In genomic region chr14:102408729-102409128, GRCh38 we compare ENCODE assay signal across 14 cellular contexts. TPM values are rescaled to one million over a fixed set of nuclear protein-coding genes. Genes with fewer than 3 reads are reported as not detected.
DNase-seq lines count a peak whose midpoint lies in the region; ATAC-seq, FAIRE-seq and TF ChIP-seq lines count a peak whose summit lies in the region.
"Had no signal": no experiment of that assay in that cellular context is flagged by ENCODE, and none has a peak within 500 bp of the region (broad histone marks: within the 10 kb centered on the region; RNA-seq: fewer than 3 reads in every experiment).

No MANE protein-coding gene starts in this region.

- H3K79me2 ChIP-seq in DND-41 (ENCODE audit: insufficient read depth, low read length), result no peaks in the 10 kb centered on the region
- no peaks in the 10 kb centered on the region for H3K79me2 ChIP-seq in osteoblast (ENCODE audit: insufficient read depth, low read length)

- H3K27ac ChIP-seq in DND-41 (ENCODE audit: low read length) (no peak overlapping the region), osteoblast (ENCODE audit: low read depth, low read length) (no peak overlapping the region)

- H3K4me1 ChIP-seq in DND-41 (ENCODE audit: insufficient read depth, low read length), result no peaks in the 10 kb centered on the region
- H3K4me1 ChIP-seq in osteoblast (ENCODE audit: insufficient read depth, low read length), result no peaks in the 10 kb centered on the region

- no peak overlapping the region for H3K9ac ChIP-seq in DND-41 (ENCODE audit: low read depth, low read length)

- H3K36me3 ChIP-seq in DND-41 (ENCODE audit: insufficient read depth, low read length), result no peaks in the 10 kb centered on the region
- H3K36me3 ChIP-seq in osteoblast (ENCODE audit: insufficient read depth, low read length), result peaks cover 13% of the 10 kb centered on the region

- peak; percentile 70 for ATAC-seq in DND-41 (ENCODE audit: insufficient read depth, low read depth)

- H4K20me1 ChIP-seq in DND-41 (ENCODE audit: insufficient read depth, low read length) (no peaks in the 10 kb centered on the region), osteoblast (ENCODE audit: insufficient read depth, low read length) (no peaks in the 10 kb centered on the region)

- H3K4me3 ChIP-seq in DND-41 (ENCODE audit: low read depth in 1 of 2, low read length in 2 of 2), result no peak overlapping the region
- H3K4me3 ChIP-seq in osteoblast (ENCODE audit: insufficient read depth, low read length), result no peak overlapping the region

- peak; percentile 25 for DNase-seq in DND-41
- peak; percentile 36 for DNase-seq in NCI-H2029 (lab: John Stamatoyannopoulos, UW)
- peak; percentile 5 for DNase-seq in fibroblast of peridontal ligament (ENCODE audit: extremely low read depth)
- DNase-seq in osteoblast (ENCODE audit: insufficient read length, low spot score, missing footprints), result peak; percentile 59
- no peak for DNase-seq in dermis blood vessel endothelial cell
- no peak for DNase-seq in RCC 7860 (ENCODE audit: low spot score)
- no peak for DNase-seq in D341Med (ENCODE audit: low spot score)
- no peak for DNase-seq in NCI-H1105 (lab: John Stamatoyannopoulos, UW)
- DNase-seq: activated CD4-positive, alpha-beta T cell treated with anti-CD3 and anti-CD28 coated beads, Interleukin-2, amount 50 U/mL, for 1 hour; anterior cingulate cortex; KG1; NCI-H1694; NCI-H748 treated with DMSO at 0.1 percent for 48 hours; occipital lobe had no signal

- no peak overlapping the region for H2AFZ ChIP-seq in DND-41 (ENCODE audit: low read depth, low read length)
- no peak overlapping the region for H2AFZ ChIP-seq in osteoblast (ENCODE audit: low read length)

- H3K9me3 ChIP-seq in DND-41 (ENCODE audit: insufficient read depth, low read length, severe bottlenecking) (no peaks in the 10 kb centered on the region), osteoblast (ENCODE audit: low read depth, low read length) (no peaks in the 10 kb centered on the region)

- H3K4me2 ChIP-seq in DND-41 (ENCODE audit: insufficient read depth, low read length), result no peak overlapping the region
- H3K4me2 ChIP-seq in osteoblast (ENCODE audit: insufficient read depth, low read length), result no peak overlapping the region

- no peaks in the 10 kb centered on the region for H3K27me3 ChIP-seq in DND-41 (ENCODE audit: insufficient read depth, low read length, poor library complexity)
- H3K27me3 ChIP-seq in osteoblast (ENCODE audit: insufficient read depth, low read length), result no peaks in the 10 kb centered on the region

- no peak for FAIRE-seq in RCC 7860 (lab: Jason Lieb, UNC)

- TF ChIP-seq CTCF in DND-41 (IDR thresholded peaks at IDR 0.05; ENCODE audit: borderline replicate concordance, extremely low read depth, low read length, poor library complexity, severe bottlenecking), result no peak
- no peak for TF ChIP-seq CTCF in osteoblast (IDR thresholded peaks at IDR 0.05; ENCODE audit: extremely low read depth, low read depth, low read length)

RNA-seq across cellular contexts. Expression of gene TECPR2, which starts 46.0 kb away (rescaled TPM):
- total RNA-seq in osteoblast (13.0 and 13.3 TPM in 2 replicates), dermis blood vessel endothelial cell (14.6 and 25.4 TPM in 2 replicates)

RNA-seq across cellular contexts. Expression of gene CINP, which starts 46.0 kb away (rescaled TPM):
- total RNA-seq in osteoblast (31.8 and 49.2 TPM in 2 replicates), dermis blood vessel endothelial cell (57.9 and 61.9 TPM in 2 replicates)

Comparison
In these comparisons a context has a peak if more than half of its experiments do, and no peak if none do; other contexts are left out.
1. DNase-seq: peak in DND-41 (single experiment), NCI-H2029 (single experiment), fibroblast of peridontal ligament (single experiment) and osteoblast (single experiment); none in dermis blood vessel endothelial cell (single experiment), RCC 7860 (single experiment), D341Med (single experiment) and NCI-H1105 (single experiment).